In the genomic region with DNA sequence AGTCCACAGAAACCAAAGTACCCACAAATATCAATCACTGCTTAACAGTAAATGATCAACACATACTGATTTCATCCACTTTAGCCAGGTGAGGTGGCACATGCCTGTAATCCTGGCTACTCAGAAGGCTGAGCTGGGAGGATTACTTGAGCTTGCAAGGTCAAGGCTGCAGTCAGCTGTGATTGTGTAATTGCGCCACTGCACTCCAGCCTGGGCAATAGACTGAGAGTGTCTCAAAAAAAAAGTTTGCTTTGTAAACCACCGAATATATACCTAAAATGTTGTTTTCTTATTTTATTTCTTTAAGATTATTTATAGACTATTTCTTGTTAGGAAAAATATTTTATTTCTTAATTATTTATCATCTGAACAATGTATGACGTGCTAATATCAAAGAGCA, we compare ENCODE assay signal across 15 cellular contexts. TPM values are rescaled to one million over a fixed set of nuclear protein-coding genes. Genes with fewer than 3 reads are reported as not detected.
"Had no signal": no experiment of that assay in that cellular context is flagged by ENCODE, and none has a peak within 500 bp of the region (broad histone marks: within the 10 kb centered on the region; RNA-seq: fewer than 3 reads in every experiment).

No MANE protein-coding gene starts in this region.

- H3K4me1 ChIP-seq: colonic mucosa had no signal

- DNase-seq: activated CD4-positive, CD25-positive, alpha-beta regulatory T cell treated with anti-CD3 and anti-CD28 coated beads, Interleukin-2, amount 50 U/mL, for 72 hours; activated naive CD4-positive, alpha-beta T cell treated with Interleukin-2 at 50 U/mL for 16 hours; foreskin melanocyte; left cardiac atrium; naive thymus-derived CD8-positive, alpha-beta T cell; retina; stimulated activated CD4-positive, alpha-beta T cell treated with anti-CD3 and anti-CD28 coated beads, Interleukin-4, amount 100 ng/mL, for 1 hour; stimulated activated naive B cell treated with anti-CD40 and anti-IgM and Interleukin-4, amounts not matched to agents 10 μg/mL and 1 μg/mL and 100 μg/mL, for 72 hours; T-helper 9 cell had no signal

- H3K27ac Mint-ChIP-seq: activated T-helper 17 cell treated with anti-CD3 and anti-CD28 coated beads, Interleukin-2, amount 50 U/mL, for 72 hours; naive thymus-derived CD8-positive, alpha-beta T cell; stimulated activated naive B cell treated with anti-CD40 and anti-IgM and Interleukin-4, amounts not matched to agents 10 μg/mL and 1 μg/mL and 100 μg/mL, for 72 hours; type B pancreatic cell had no signal

- H3K27me3 Mint-ChIP-seq: activated T-helper 17 cell treated with anti-CD3 and anti-CD28 coated beads, Interleukin-2, amount 50 U/mL, for 72 hours; naive thymus-derived CD8-positive, alpha-beta T cell; type B pancreatic cell had no signal

- H3K27ac ChIP-seq: colonic mucosa, heart left ventricle had no signal

- H3K9me3 Mint-ChIP-seq: activated T-helper 17 cell treated with anti-CD3 and anti-CD28 coated beads, Interleukin-2, amount 50 U/mL, for 72 hours; naive thymus-derived CD8-positive, alpha-beta T cell; stimulated activated naive B cell treated with anti-CD40 and anti-IgM and Interleukin-4, amounts not matched to agents 10 μg/mL and 1 μg/mL and 100 μg/mL, for 72 hours; type B pancreatic cell had no signal

- H3K4me3 ChIP-seq: colonic mucosa, heart left ventricle had no signal

- H3K27me3 ChIP-seq: colonic mucosa, heart left ventricle had no signal

- H3K4me1 Mint-ChIP-seq: activated T-helper 17 cell treated with anti-CD3 and anti-CD28 coated beads, Interleukin-2, amount 50 U/mL, for 72 hours; naive thymus-derived CD8-positive, alpha-beta T cell; stimulated activated naive B cell treated with anti-CD40 and anti-IgM and Interleukin-4, amounts not matched to agents 10 μg/mL and 1 μg/mL and 100 μg/mL, for 72 hours had no signal

- H3K36me3 ChIP-seq: colonic mucosa, heart left ventricle had no signal

- H3K9me3 ChIP-seq: colonic mucosa, heart left ventricle had no signal

- H3K36me3 Mint-ChIP-seq: stimulated activated naive B cell treated with anti-CD40 and anti-IgM and Interleukin-4, amounts not matched to agents 10 μg/mL and 1 μg/mL and 100 μg/mL, for 72 hours; type B pancreatic cell had no signal

- H3K4me3 Mint-ChIP-seq: activated T-helper 17 cell treated with anti-CD3 and anti-CD28 coated beads, Interleukin-2, amount 50 U/mL, for 72 hours; naive thymus-derived CD8-positive, alpha-beta T cell; stimulated activated naive B cell treated with anti-CD40 and anti-IgM and Interleukin-4, amounts not matched to agents 10 μg/mL and 1 μg/mL and 100 μg/mL, for 72 hours; type B pancreatic cell had no signal

- ATAC-seq: activated T-helper 17 cell treated with anti-CD3 and anti-CD28 coated beads, Interleukin-2, amount 50 U/mL, for 72 hours; left cardiac atrium; naive thymus-derived CD8-positive, alpha-beta T cell had no signal

RNA-seq across cellular contexts. Expression of a gene that starts 8.7 kb away (rescaled TPM):
- total RNA-seq: cardiac septum, SK-MEL-5 had no signal
- polyA plus RNA-seq: heart left ventricle had no signal
